Comparison of ENCODE assay signal across 9 cellular contexts in the genomic region with DNA sequence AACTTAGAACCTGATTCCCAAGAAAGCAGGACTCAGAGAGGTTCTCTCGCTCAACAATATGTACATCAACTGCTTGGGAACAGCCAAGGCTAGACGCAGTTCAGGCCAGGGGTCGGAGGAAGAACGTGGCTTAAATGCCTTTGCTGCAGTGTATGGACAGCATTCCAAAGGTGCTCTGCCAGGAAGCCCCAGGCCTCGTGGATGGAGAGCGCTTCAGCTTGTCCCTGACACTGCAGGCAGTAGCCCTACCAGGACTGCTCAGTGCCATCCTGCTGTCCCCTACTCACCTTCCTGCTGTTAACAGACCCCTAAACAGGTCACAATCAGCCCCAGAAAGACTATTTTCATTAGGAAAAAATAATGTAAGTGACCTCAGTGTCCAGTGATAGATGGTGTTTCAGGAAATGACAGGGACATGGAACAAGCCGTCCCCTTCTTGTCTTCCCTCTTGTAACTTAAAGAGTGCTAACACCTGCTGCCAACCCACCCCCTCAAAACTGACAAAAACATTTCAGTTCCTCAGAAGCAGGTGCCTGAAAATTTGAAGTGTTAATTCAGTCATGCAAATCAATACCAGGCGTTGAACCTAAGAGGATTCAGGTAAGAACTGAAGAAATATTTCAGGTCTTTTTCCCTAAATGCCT. TPM values are rescaled to one million over a fixed set of nuclear protein-coding genes. Genes with fewer than 3 reads are reported as not detected.
DNase-seq lines count a peak whose midpoint lies in the region; ATAC-seq and TF ChIP-seq lines count a peak whose summit lies in the region.
"Had no signal": no experiment of that assay in that cellular context is flagged by ENCODE, and none has a peak within 500 bp of the region (broad histone marks: within the 10 kb centered on the region; RNA-seq: fewer than 3 reads in every experiment).

No MANE protein-coding gene starts in this region.

- peak overlapping the region; percentile 35; the same call in 1 of the 2 replicates for H3K4me3 ChIP-seq in GM12865 (ENCODE audit: low read depth, low read length)

- peaks cover 9 to 23% of the 10 kb centered on the region in 2 donors for H3K36me3 Mint-ChIP-seq in activated T-cell treated with anti-CD3 and anti-CD28 coated beads, Interleukin-2, amount 50 U/mL, for 72 hours (ENCODE audit: insufficient read depth in 2 of 2)

- peaks cover 2 to 5% of the 10 kb centered on the region in 2 donors for H3K9me3 Mint-ChIP-seq in activated T-cell treated with anti-CD3 and anti-CD28 coated beads, Interleukin-2, amount 50 U/mL, for 72 hours

- no peak overlapping the region for H3K4me3 Mint-ChIP-seq in activated T-cell treated with anti-CD3 and anti-CD28 coated beads, Interleukin-2, amount 50 U/mL, for 72 hours
- H3K4me3 Mint-ChIP-seq: dendritic cell treated with granulocyte-macrophage colony-stimulating factor and Interleukin-4, amounts not matched to agents 40 ng/mL and 50 ng/mL, for 4 days had no signal

- TF ChIP-seq CTCF in GM12865 (IDR thresholded peaks at IDR 0.05; ENCODE audit: insufficient read depth, low read depth, low read length, missing control alignments), result no peak

- peak; percentile 43 for ATAC-seq in GM21367 (IDR thresholded peaks at IDR 0.05; ENCODE audit: unreplicated experiment)
- peak; percentile 37 for ATAC-seq in HG03196 (IDR thresholded peaks at IDR 0.05; ENCODE audit: unreplicated experiment)
- no peak for ATAC-seq in activated T-cell treated with anti-CD3 and anti-CD28 coated beads, Interleukin-2, amount 50 U/mL, for 72 hours (replicated peaks in 1 of 2)

- H3K27me3 Mint-ChIP-seq in activated T-cell treated with anti-CD3 and anti-CD28 coated beads, Interleukin-2, amount 50 U/mL, for 72 hours (ENCODE audit: low read depth), result no peaks in the 10 kb centered on the region
- H3K27me3 Mint-ChIP-seq: dendritic cell treated with granulocyte-macrophage colony-stimulating factor and Interleukin-4, amounts not matched to agents 40 ng/mL and 50 ng/mL, for 4 days had no signal

- DNase-seq in GM12865 (ENCODE audit: low read depth) (peak; percentile 82), islet precursor cell (peak; percentile 87), NCI-H1105 treated with DMSO at 0.1 percent for 48 hours (lab: John Stamatoyannopoulos, UW) (no peak), HK-2 (ENCODE audit: unreplicated experiment) (no peak), 8988T (no peak)
- no peak for DNase-seq in activated T-cell treated with anti-CD3 and anti-CD28 coated beads, Interleukin-2, amount 50 U/mL, for 72 hours

- peaks cover 9% of the 10 kb centered on the region for H3K4me1 Mint-ChIP-seq in activated T-cell treated with anti-CD3 and anti-CD28 coated beads, Interleukin-2, amount 50 U/mL, for 72 hours (ENCODE audit: low read depth)

- H3K27ac Mint-ChIP-seq in activated T-cell treated with anti-CD3 and anti-CD28 coated beads, Interleukin-2, amount 50 U/mL, for 72 hours, result no peak overlapping the region
- H3K27ac Mint-ChIP-seq: dendritic cell treated with granulocyte-macrophage colony-stimulating factor and Interleukin-4, amounts not matched to agents 40 ng/mL and 50 ng/mL, for 4 days had no signal

RNA-seq across cellular contexts. Expression of a gene that starts 16.5 kb away (rescaled TPM):
- 10 to 100 TPM; 49.4 to 55.1 TPM for total RNA-seq in activated T-cell treated with anti-CD3 and anti-CD28 coated beads, Interleukin-2, amount 50 U/mL, for 72 hours

Comparison
In these comparisons a context has a peak if more than half of its experiments do, and no peak if none do; other contexts are left out.
1. DNase-seq: peak in GM12865 (single experiment) and islet precursor cell (single experiment); none in NCI-H1105 treated with DMSO at 0.1 percent for 48 hours (single experiment), activated T-cell treated with anti-CD3 and anti-CD28 coated beads, Interleukin-2, amount 50 U/mL, for 72 hours (0 of 2), HK-2 (single experiment) and 8988T (single experiment).
2. ATAC-seq: peak in GM21367 (single experiment) and HG03196 (single experiment); none in activated T-cell treated with anti-CD3 and anti-CD28 coated beads, Interleukin-2, amount 50 U/mL, for 72 hours (0 of 2).